Comparison of ENCODE assay signal across 1 cellular context in genomic region chr11:36211735-36212430, GRCh38.
TF ChIP-seq lines count a peak whose summit lies in the region.

No MANE protein-coding gene starts in this region.

TF ChIP-seq in GM23338, 12 proteins besides CTCF, POLR2A, EP300 and RAD21 (continued from another document):
- TF ChIP-seq REST (IDR thresholded peaks at IDR 0.05; ENCODE audit: unreplicated experiment) (no peak), EZH2 (IDR thresholded peaks at IDR 0.05; ENCODE audit: low read depth, unreplicated experiment) (no peak), ETS1 (IDR thresholded peaks at IDR 0.05) (no peak), JUNB (IDR thresholded peaks at IDR 0.05; ENCODE audit: unreplicated experiment) (no peak), ZNF331 (CRISPR knock-in tag; IDR thresholded peaks at IDR 0.05; ENCODE audit: low read depth) (no peak), ZNF462 (CRISPR knock-in tag; IDR thresholded peaks at IDR 0.05) (no peak), CREB1 (CRISPR knock-in tag; IDR thresholded peaks at IDR 0.05; ENCODE audit: low read depth) (no peak), EZH2phosphoT487 (IDR thresholded peaks at IDR 0.05; ENCODE audit: unreplicated experiment) (no peak), NANOG (IDR thresholded peaks at IDR 0.05; ENCODE audit: borderline replicate concordance) (no peak), ZNF114 (CRISPR knock-in tag; IDR thresholded peaks at IDR 0.05) (no peak), POLR2AphosphoS5 (IDR thresholded peaks at IDR 0.05; ENCODE audit: low read depth) (no peak)
